8 cellular contexts compared by ENCODE assay signal in genomic region chr10:133275683-133276092, GRCh38. TPM values are rescaled to one million over a fixed set of nuclear protein-coding genes. Genes with fewer than 3 reads are reported as not detected.
DNase-seq lines count a peak whose midpoint lies in the region; ATAC-seq and TF ChIP-seq lines count a peak whose summit lies in the region.

No MANE protein-coding gene starts in this region.

- H3K23ac ChIP-seq in trophoblast cell (ENCODE audit: low read length) = no peak overlapping the region

- peaks cover 34% of the 10 kb centered on the region for H3K36me3 Mint-ChIP-seq in Calu3 (ENCODE audit: insufficient read depth, unreplicated experiment)
- peaks cover 12% of the 10 kb centered on the region for H3K36me3 Mint-ChIP-seq in activated naive CD4-positive, alpha-beta T cell treated with anti-CD3 and anti-CD28 coated beads, Interleukin-2, amount 10 ng/mL, durations not matched to agents 7 days and 5 days

- H3K9me3 ChIP-seq in trophoblast cell (ENCODE audit: insufficient read depth, low read depth, low read length) (no peaks in the 10 kb centered on the region), esophagus muscularis mucosa (no peaks in the 10 kb centered on the region)

- H3K4ac ChIP-seq in trophoblast cell (ENCODE audit: low read depth, low read length) = no peak overlapping the region

- no peak overlapping the region for H3K4me2 ChIP-seq in trophoblast cell (ENCODE audit: low read length)

- ATAC-seq in GM21360 (IDR thresholded peaks at IDR 0.05; ENCODE audit: unreplicated experiment) (peak; percentile 40), HG03571 (IDR thresholded peaks at IDR 0.05; ENCODE audit: unreplicated experiment) (peak; percentile 29)

- H3K4me1 ChIP-seq in trophoblast cell (ENCODE audit: control insufficient read depth in 1 of 2, insufficient read depth in 2 of 2, low read length in 2 of 2) = peaks cover 35 to 41% of the 10 kb centered on the region in 2 experiments
- peaks cover 6 to 26% (median 18%) of the 10 kb centered on the region in 4 donors for H3K4me1 ChIP-seq in esophagus muscularis mucosa

- H3K4me1 Mint-ChIP-seq in Calu3 (ENCODE audit: low read depth, unreplicated experiment) = peaks cover 10% of the 10 kb centered on the region
- peaks cover 43% of the 10 kb centered on the region for H3K4me1 Mint-ChIP-seq in activated naive CD4-positive, alpha-beta T cell treated with anti-CD3 and anti-CD28 coated beads, Interleukin-2, amount 10 ng/mL, durations not matched to agents 7 days and 5 days

- CTCF ChIA-PET in Calu3 (lab: Charles Lee) = interaction anchor here (2.1 kb wide), 1 partner anchor 18 kb away, joined by 7 read pairs; no protein-coding TSS in a partner anchor
- CTCF ChIA-PET in activated naive CD4-positive, alpha-beta T cell treated with anti-CD3 and anti-CD28 coated beads, Interleukin-2, amount 10 ng/mL, durations not matched to agents 7 days and 5 days (lab: Charles Lee) = interaction anchor here (0.9 to 2.7 kb wide), 7 partner anchors 12 to 132 kb away, joined by 3 to 11 read pairs (median 4); no protein-coding TSS in a partner anchor

- no peak for TF ChIP-seq CTCF in Calu3 (IDR thresholded peaks at IDR 0.05; ENCODE audit: unreplicated experiment)
- no peak for TF ChIP-seq CTCF in esophagus muscularis mucosa (IDR thresholded peaks at IDR 0.05)

- H4K8ac ChIP-seq in trophoblast cell (ENCODE audit: low read depth, low read length) = no peak overlapping the region

- peaks cover 21% of the 10 kb centered on the region for H3K79me1 ChIP-seq in trophoblast cell (ENCODE audit: low read length)

- no peak overlapping the region for H2BK5ac ChIP-seq in trophoblast cell (ENCODE audit: low read depth, low read length, poor library complexity)

- TF ChIP-seq EP300 in esophagus muscularis mucosa (IDR thresholded peaks at IDR 0.05) = no peak

- no peak overlapping the region for H4K12ac ChIP-seq in trophoblast cell (ENCODE audit: low read depth, low read length)

- no peak overlapping the region for H2AFZ ChIP-seq in trophoblast cell (ENCODE audit: insufficient read depth, low read length, poor library complexity)

- no peak overlapping the region for H2AK5ac ChIP-seq in trophoblast cell (ENCODE audit: low read length)

- H3K27ac ChIP-seq in trophoblast cell (ENCODE audit: low read depth, low read length) (no peak overlapping the region), esophagus muscularis mucosa (replicated peaks in 1 of 4) (no peak overlapping the region)

- peak; percentile 53 for DNase-seq in Calu3
- peak; percentile 56 for DNase-seq in activated naive CD4-positive, alpha-beta T cell treated with anti-CD3 and anti-CD28 coated beads, Interleukin-2, amount 10 ng/mL, durations not matched to agents 7 days and 5 days
- DNase-seq in trophoblast cell = peak; percentile 94 to 96
- no peak for DNase-seq in DMS114 treated with DMSO at 0.1 percent for 48 hours (lab: John Stamatoyannopoulos, UW; ENCODE audit: unreplicated experiment)
- DNase-seq in esophagus muscularis mucosa (ENCODE audit: extremely low spot score) = no peak
- no peak for DNase-seq in SHP77 (lab: John Stamatoyannopoulos, UW)

- H3K9me3 Mint-ChIP-seq in Calu3 (ENCODE audit: low read depth, unreplicated experiment) = no peaks in the 10 kb centered on the region
- H3K9me3 Mint-ChIP-seq in activated naive CD4-positive, alpha-beta T cell treated with anti-CD3 and anti-CD28 coated beads, Interleukin-2, amount 10 ng/mL, durations not matched to agents 7 days and 5 days = no peaks in the 10 kb centered on the region

- no peak overlapping the region for H2BK12ac ChIP-seq in trophoblast cell (ENCODE audit: low read length)

- intact Hi-C loops in Calu3 (cut with micrococcal nuclease; ENCODE audit: unreplicated experiment) = no loop called here
- intact Hi-C loops in esophagus muscularis mucosa (cut with DNase I) = no loop called here

- H3K36me3 ChIP-seq in trophoblast cell (ENCODE audit: control insufficient read depth in 1 of 2, insufficient read depth in 2 of 2, low read length in 2 of 2) = peaks cover 16 to 19% of the 10 kb centered on the region in 2 experiments
- H3K36me3 ChIP-seq in esophagus muscularis mucosa = peaks cover 3 to 42% (median 31%) of the 10 kb centered on the region in 4 donors

- BruUV-seq in Calu3 (replicated peaks; lab: Mats Ljungman, UMichigan) = TSS peak; percentile 76

- H3K9ac ChIP-seq in trophoblast cell (ENCODE audit: low read length) = no peak overlapping the region

- no peak overlapping the region for H3K18ac ChIP-seq in trophoblast cell (ENCODE audit: low read length)

- H3K4me3 ChIP-seq in trophoblast cell (ENCODE audit: low read depth, low read length) = no peak overlapping the region
- H3K4me3 ChIP-seq in esophagus muscularis mucosa = peak overlapping the region in 2 of 4 donors; percentile 28 to 47

- no CpG with 5 or more reads among the region's 12 CpGs for WGBS in trophoblast cell (ENCODE audit: extremely low coverage, insufficient coverage, insufficient read length)
- 56% methylated on average over 5 of the region's 12 CpGs for WGBS in esophagus muscularis mucosa

- H3K27me3 Mint-ChIP-seq in Calu3 (ENCODE audit: unreplicated experiment) = no peaks in the 10 kb centered on the region
- H3K27me3 Mint-ChIP-seq in activated naive CD4-positive, alpha-beta T cell treated with anti-CD3 and anti-CD28 coated beads, Interleukin-2, amount 10 ng/mL, durations not matched to agents 7 days and 5 days = no peaks in the 10 kb centered on the region

- no peak overlapping the region for H3K27ac Mint-ChIP-seq in Calu3 (ENCODE audit: unreplicated experiment)
- peak overlapping the region; percentile 87 for H3K27ac Mint-ChIP-seq in activated naive CD4-positive, alpha-beta T cell treated with anti-CD3 and anti-CD28 coated beads, Interleukin-2, amount 10 ng/mL, durations not matched to agents 7 days and 5 days

- peak overlapping the region; percentile 59 for H3K14ac ChIP-seq in trophoblast cell (ENCODE audit: low read length)

- H3K27me3 ChIP-seq in trophoblast cell (ENCODE audit: insufficient read depth, low read length) (no peaks in the 10 kb centered on the region), esophagus muscularis mucosa (peaks cover 0 to 42% (median 10%) of the 10 kb centered on the region in 4 donors)

- peak overlapping the region; percentile 70 for H4K91ac ChIP-seq in trophoblast cell (ENCODE audit: low read depth, low read length)

- H2BK120ac ChIP-seq in trophoblast cell (ENCODE audit: insufficient read depth, low read length, poor library complexity) = no peak overlapping the region

- no peak for TF ChIP-seq POLR2A in esophagus muscularis mucosa (IDR thresholded peaks at IDR 0.05; ENCODE audit: low read depth)

- H3K79me2 ChIP-seq in trophoblast cell (ENCODE audit: control insufficient read depth, insufficient read depth, low read length, poor library complexity) = peaks cover 3% of the 10 kb centered on the region

- peak overlapping the region; percentile 64 for H3K4me3 Mint-ChIP-seq in Calu3 (ENCODE audit: low read depth, unreplicated experiment)
- peak overlapping the region; percentile 84 for H3K4me3 Mint-ChIP-seq in activated naive CD4-positive, alpha-beta T cell treated with anti-CD3 and anti-CD28 coated beads, Interleukin-2, amount 10 ng/mL, durations not matched to agents 7 days and 5 days

RNA-seq across cellular contexts. Expression of gene ADAM8, which starts 1.0 kb away (rescaled TPM):
- total RNA-seq in Calu3 (2022) (40.4 and 54.4 TPM in 2 replicates), esophagus muscularis mucosa (1 to 10 TPM; 1.2 to 8.9 (median 2.3) TPM)
- 16.9 and 18.0 TPM in 2 replicates for polyA plus RNA-seq in trophoblast cell (2013)

RNA-seq across cellular contexts. Expression of gene TUBGCP2, which starts 33.0 kb away (rescaled TPM):
- total RNA-seq in Calu3 (2022) = 41.0 and 47.2 TPM in 2 replicates
- 32.7 and 32.8 TPM in 2 replicates for polyA plus RNA-seq in trophoblast cell (2013)
- 10 to 100 TPM; 30.2 to 54.4 (median 39.0) TPM for total RNA-seq in esophagus muscularis mucosa

RNA-seq across cellular contexts. Expression of gene ZNF511, which starts 33.0 kb away (rescaled TPM):
- total RNA-seq in Calu3 (2022) (21.2 and 24.0 TPM in 2 replicates), esophagus muscularis mucosa (10 to 100 TPM; 22.9 to 34.8 (median 33.0) TPM)
- polyA plus RNA-seq in trophoblast cell (2013) = 16.2 and 17.1 TPM in 2 replicates

RNA-seq across cellular contexts. Expression of gene VENTX, which starts 38.0 kb away (rescaled TPM):
- total RNA-seq in Calu3 (2022) = not detected in 2 replicates
- polyA plus RNA-seq in trophoblast cell (2013) = 0.14 and 0.19 TPM in 2 replicates
- 1 to 10 TPM in 3 of 4 donors, under 1 TPM in 1; 0.46 to 2.5 (median 2.0) TPM for total RNA-seq in esophagus muscularis mucosa

RNA-seq across cellular contexts. Expression of gene UTF1, which starts 45.7 kb away (rescaled TPM):
- total RNA-seq in Calu3 (2022) (not detected in 2 replicates), esophagus muscularis mucosa (not detected)
- polyA plus RNA-seq in trophoblast cell (2013) = 0.25 and 0.31 TPM in 2 replicates

Comparison
In these comparisons a context has a peak if more than half of its experiments do, and no peak if none do; other contexts are left out.
1. DNase-seq: peak in Calu3 (single experiment), activated naive CD4-positive, alpha-beta T cell treated with anti-CD3 and anti-CD28 coated beads, Interleukin-2, amount 10 ng/mL, durations not matched to agents 7 days and 5 days (single experiment) and trophoblast cell (2 of 2); none in DMS114 treated with DMSO at 0.1 percent for 48 hours (single experiment), esophagus muscularis mucosa (single experiment) and SHP77 (0 of 2).